ENCODE assay signal across 17 cellular contexts in genomic region chr4:6386091-6386490, GRCh38.
DNase-seq lines count a peak whose midpoint lies in the region; ATAC-seq and TF ChIP-seq lines count a peak whose summit lies in the region.
"Had no signal": no experiment of that assay in that cellular context is flagged by ENCODE, and none has a peak within 500 bp of the region (broad histone marks: within the 10 kb centered on the region; RNA-seq: fewer than 3 reads in every experiment).

No MANE protein-coding gene starts in this region.

- intact Hi-C loops in PC-9 (cut with micrococcal nuclease; ENCODE audit: unreplicated experiment) = no loop called here

- H3K4me3 ChIP-seq in RWPE2 (ENCODE audit: severe bottlenecking) = no peak overlapping the region
- no peak overlapping the region for H3K4me3 ChIP-seq in PC-9
- H3K4me3 ChIP-seq: lung, smooth muscle cell had no signal

- CTCF ChIA-PET in PC-9 (lab: Charles Lee) = no interaction called here

- H3K27ac ChIP-seq in RWPE2 (ENCODE audit: poor library complexity, severe bottlenecking) (no peak overlapping the region), foreskin keratinocyte (no peak overlapping the region), PC-9 (no peak overlapping the region)

- 0 out of 2 replicates have a peak, but pooled peaks cover 4% of the 10 kb centered on the region for H3F3A ChIP-seq in PC-9 (ENCODE audit: insufficient read depth, low read depth)

- BruUV-seq in PC-9 (replicated peaks; lab: Mats Ljungman, UMichigan) = no TSS peak

- H3K4me1 ChIP-seq in RWPE2 (ENCODE audit: insufficient read depth, poor library complexity, severe bottlenecking) (peaks cover 4% of the 10 kb centered on the region), foreskin keratinocyte (no peaks in the 10 kb centered on the region), PC-9 (replicated peaks; ENCODE audit: insufficient read depth) (peaks cover 9% of the 10 kb centered on the region)

- H3K36me3 ChIP-seq in RWPE2 (ENCODE audit: low read depth) (no peaks in the 10 kb centered on the region), PC-9 (ENCODE audit: low read depth) (no peaks in the 10 kb centered on the region)

- H4K20me1 ChIP-seq in PC-9 (ENCODE audit: insufficient read depth) = no peaks in the 10 kb centered on the region

- ATAC-seq in RWPE2 (ENCODE audit: low read depth) (peak; percentile 50; the same call in 2 of the 3 replicates), foreskin keratinocyte (peak; percentile 29), HG03139 (IDR thresholded peaks at IDR 0.05; ENCODE audit: unreplicated experiment) (no peak)

- no peak overlapping the region for H2AFZ ChIP-seq in PC-9

- no peak overlapping the region for H3K4me2 ChIP-seq in PC-9
- H3K4me2 ChIP-seq: smooth muscle cell had no signal

- H3K9me3 ChIP-seq in RWPE2 (ENCODE audit: severe bottlenecking) (no peaks in the 10 kb centered on the region), PC-9 (ENCODE audit: insufficient read depth, low read depth) (no peaks in the 10 kb centered on the region)

- TF ChIP-seq CTCF in RWPE2 (IDR thresholded peaks at IDR 0.05; ENCODE audit: poor library complexity, severe bottlenecking) (no peak), foreskin keratinocyte (conservative IDR thresholded peaks at IDR 0.05) (no peak), PC-9 (conservative IDR thresholded peaks at IDR 0.05) (no peak)

- H3K27me3 ChIP-seq in RWPE2 (ENCODE audit: insufficient read depth, poor library complexity, severe bottlenecking) = peaks cover 5% of the 10 kb centered on the region
- peaks cover 4% of the 10 kb centered on the region for H3K27me3 ChIP-seq in foreskin keratinocyte
- H3K27me3 ChIP-seq in PC-9 (ENCODE audit: insufficient read depth, low read depth) = no peaks in the 10 kb centered on the region

- H3K9me2 ChIP-seq in PC-9 (ENCODE audit: insufficient read depth) = no peaks in the 10 kb centered on the region

- POLR2A ChIA-PET in PC-9 (lab: Charles Lee; ENCODE audit: unreplicated experiment) = interaction anchor here (0.5 kb wide), 1 partner anchor 302 kb away, joined by 3 read pairs; no protein-coding TSS in a partner anchor

- no peaks in the 10 kb centered on the region for H3K79me2 ChIP-seq in PC-9 (ENCODE audit: low read depth)

- DNase-seq in HPDE6-E6E7 (ENCODE audit: extremely low spot score) (peak; percentile 63), RWPE2 (ENCODE audit: low spot score) (no peak), foreskin keratinocyte (peak; percentile 14 to 47), myocyte (ENCODE audit: low read depth) (peak; percentile 72), HT-29 (ENCODE audit: low spot score) (no peak), SIG-M5 treated with dmso at 0.1 percent for 504 hours (lab: John Stamatoyannopoulos, UW; ENCODE audit: unreplicated experiment) (no peak), PC-9 (no peak)
- DNase-seq: ACHN; activated CD4-positive, alpha-beta T cell treated with anti-CD3 and anti-CD28 coated beads for 4 hours; activated effector memory CD4-positive, alpha-beta T cell treated with Interleukin-2 at 50 U/mL for 16 hours; central memory CD4-positive, alpha-beta T cell; GDM1; Kasumi-1; NCI-H146 had no signal

Comparison
In these comparisons a context has a peak if more than half of its experiments do, and no peak if none do; other contexts are left out.
1. DNase-seq: peak in HPDE6-E6E7 (single experiment), foreskin keratinocyte (2 of 2) and myocyte (single experiment); none in RWPE2 (single experiment), HT-29 (single experiment), SIG-M5 treated with dmso at 0.1 percent for 504 hours (single experiment) and PC-9 (0 of 2).